17 cellular contexts compared by ENCODE assay signal in the genomic region with DNA sequence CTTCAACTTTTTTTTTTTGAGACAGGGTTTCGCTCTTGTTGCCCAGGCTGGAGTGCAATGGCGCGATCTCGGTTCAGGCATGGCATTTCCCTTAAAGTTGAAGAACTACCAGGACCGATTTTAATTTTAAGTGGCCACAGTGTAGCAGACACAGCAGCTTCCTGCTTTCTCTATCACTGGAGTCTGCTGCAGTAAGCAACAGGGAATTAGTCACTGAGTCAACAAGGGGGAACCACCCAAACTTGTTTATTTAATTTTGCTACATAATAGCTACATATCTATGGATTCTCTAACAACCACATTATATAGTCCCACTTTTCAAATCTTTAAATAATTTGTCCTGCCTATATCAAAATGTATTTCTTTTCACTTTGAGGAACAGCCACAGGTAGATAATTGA. TPM values are rescaled to one million over a fixed set of nuclear protein-coding genes. Genes with fewer than 3 reads are reported as not detected.
DNase-seq lines count a peak whose midpoint lies in the region; ATAC-seq and TF ChIP-seq lines count a peak whose summit lies in the region.
"Had no signal": no experiment of that assay in that cellular context is flagged by ENCODE, and none has a peak within 500 bp of the region (broad histone marks: within the 10 kb centered on the region; RNA-seq: fewer than 3 reads in every experiment).

No MANE protein-coding gene starts in this region.

- in situ Hi-C loops in mammary epithelial cell (cut with MboI; ENCODE audit: low sequenced_read_pairs in 2 of 2) = no loop called here

- no peaks in the 10 kb centered on the region for H4K20me1 ChIP-seq in mammary epithelial cell (ENCODE audit: insufficient read depth, low read length)

- H3K27ac ChIP-seq in mammary epithelial cell (ENCODE audit: insufficient read depth, low read depth, low read length) = no peak overlapping the region
- H3K27ac ChIP-seq: C4-2B had no signal

- no peak overlapping the region for H3K4me2 ChIP-seq in mammary epithelial cell (ENCODE audit: insufficient read depth, low read depth, low read length)

- H3K9me3 ChIP-seq in mammary epithelial cell (replicated peaks; ENCODE audit: insufficient read depth, low read length) (no peaks in the 10 kb centered on the region), mucosa of descending colon (peaks cover 27% of the 10 kb centered on the region)

- DNase-seq in HPDE6-E6E7 (ENCODE audit: extremely low spot score) = peak; percentile 1
- DNase-seq in NCI-H69 (lab: John Stamatoyannopoulos, UW) = peak; percentile 15
- DNase-seq in mammary epithelial cell = peak; percentile 1
- no peak for DNase-seq in mucosa of descending colon
- DNase-seq in NCI-H1105 treated with DMSO at 0.1 percent for 48 hours (lab: John Stamatoyannopoulos, UW) = no peak
- DNase-seq in NCI-H128 (lab: John Stamatoyannopoulos, UW; ENCODE audit: unreplicated experiment) = no peak
- DNase-seq in SIG-M5 treated with dmso at 0.1 percent for 504 hours (lab: John Stamatoyannopoulos, UW; ENCODE audit: unreplicated experiment) = no peak
- DNase-seq: DMS153, KBM-7, NCI-H1417, NCI-H2029, NCI-H526, Right ventricle myocardium superior had no signal

- CTCF ChIA-PET in mammary epithelial cell (lab: Charles Lee; ENCODE audit: low non-redundant PET) = no interaction called here

- no peak overlapping the region for H3K4me3 ChIP-seq in mammary epithelial cell (replicated peaks in 1 of 3; ENCODE audit: insufficient read depth in 1 of 3, low read depth in 2 of 3, low read length in 3 of 3)
- no peak overlapping the region for H3K4me3 ChIP-seq in mucosa of descending colon
- H3K4me3 ChIP-seq: GM12878 had no signal

- H3K4me1 ChIP-seq in mammary epithelial cell (ENCODE audit: insufficient read depth, low read length) (no peaks in the 10 kb centered on the region), mucosa of descending colon (ENCODE audit: low read depth) (peaks cover 4% of the 10 kb centered on the region)

- BruUV-seq in mammary epithelial cell (replicated peaks; lab: Mats Ljungman, UMichigan) = no TSS peak

- no peaks in the 10 kb centered on the region for H3K27me3 ChIP-seq in mammary epithelial cell (ENCODE audit: insufficient read depth, low read length)

- ATAC-seq in mucosa of descending colon = peak; percentile 55
- ATAC-seq: GM12878, HCT116 had no signal

- H3K79me2 ChIP-seq in mammary epithelial cell (ENCODE audit: insufficient read depth, low read length) = no peaks in the 10 kb centered on the region

- dilution Hi-C loops in mammary epithelial cell (cut with HindIII; ENCODE audit: low sequenced_read_pairs) = no loop called here

- H2AFZ ChIP-seq in mammary epithelial cell (ENCODE audit: low read depth, low read length) = no peak overlapping the region

- no peak overlapping the region for H3K9ac ChIP-seq in mammary epithelial cell (ENCODE audit: insufficient read depth, low read length)

- intact Hi-C loops in mammary epithelial cell (cut with micrococcal nuclease) (no loop called here), mucosa of descending colon (cut with DNase I, micrococcal nuclease) (no loop called here)

- WGBS in mammary epithelial cell (ENCODE audit: low coverage, missing lambda C conversion rate) = 100% methylated on average over 1 of the region's 5 CpGs

- no peaks in the 10 kb centered on the region for H3K36me3 ChIP-seq in mammary epithelial cell (ENCODE audit: insufficient read depth, low read length)
- H3K36me3 ChIP-seq in mucosa of descending colon (ENCODE audit: low read depth) = no peaks in the 10 kb centered on the region

- TF ChIP-seq CTCF in mammary epithelial cell (conservative IDR thresholded peaks at IDR 0.05 in 1 of 2, IDR thresholded peaks at IDR 0.05 in 1 of 2; ENCODE audit: extremely low read depth in 1 of 2, insufficient read depth in 1 of 2, low read depth in 1 of 2, low read length in 2 of 2) (no peak), mucosa of descending colon (IDR thresholded peaks at IDR 0.05) (no peak)

RNA-seq across cellular contexts. Expression of a gene that starts 12.5 kb away (rescaled TPM):
- total RNA-seq in mammary epithelial cell = not detected
- 0.14 TPM for polyA plus RNA-seq in mammary epithelial cell
- polyA minus RNA-seq in mammary epithelial cell = not detected
- 1 to 10 TPM in 2 of 3 donors, under 1 TPM in 1; 0.72 to 1.1 (median 1.1) TPM for total RNA-seq in mucosa of descending colon
- total RNA-seq: G401, GM12878 had no signal

RNA-seq across cellular contexts. Expression of a gene that starts 24.7 kb away (rescaled TPM):
- total RNA-seq in mammary epithelial cell = 10 to 100 TPM; 12.8 to 13.2 TPM
- polyA plus RNA-seq in mammary epithelial cell = 6.9 TPM
- polyA minus RNA-seq in mammary epithelial cell = 1.9 TPM
- total RNA-seq in mucosa of descending colon = 10 to 100 TPM; 20.5 to 28.8 (median 22.1) TPM

RNA-seq across cellular contexts. Expression of a gene that starts 24.7 kb away (rescaled TPM):
- total RNA-seq in mammary epithelial cell = 1 to 10 TPM in 1 of 2 donors, under 1 TPM in 1; 0.50 to 1.2 TPM
- 0.75 TPM for polyA plus RNA-seq in mammary epithelial cell
- polyA minus RNA-seq in mammary epithelial cell = not detected
- total RNA-seq in mucosa of descending colon = under 1 TPM; 0.38 to 0.72 (median 0.63) TPM

Comparison
In these comparisons a context has a peak if more than half of its experiments do, and no peak if none do; other contexts are left out.
1. DNase-seq: peak in HPDE6-E6E7 (single experiment), NCI-H69 (single experiment) and mammary epithelial cell (single experiment); none in mucosa of descending colon (0 of 3), NCI-H1105 treated with DMSO at 0.1 percent for 48 hours (single experiment), NCI-H128 (single experiment) and SIG-M5 treated with dmso at 0.1 percent for 504 hours (single experiment).